Comparison of ENCODE assay signal across 8 cellular contexts in genomic region chr5:39570418-39571027, GRCh38.
DNase-seq lines count a peak whose midpoint lies in the region; ATAC-seq and TF ChIP-seq lines count a peak whose summit lies in the region.

No MANE protein-coding gene starts in this region.

- DNase-seq in AG10803 (ENCODE audit: low read depth) (peak; percentile 62), NOMO-1 treated with DMSO at 0.1 percent for 48 hours (lab: John Stamatoyannopoulos, UW; ENCODE audit: unreplicated experiment) (peak; percentile 76), endothelial cell (ENCODE audit: low spot score) (no peak), pons (ENCODE audit: low spot score) (peak; percentile 65), GM19240 (ENCODE audit: insufficient read length, low spot score) (no peak)
- DNase-seq in effector memory CD4-positive, alpha-beta T cell = no peak
- no peak for DNase-seq in activated CD4-positive, alpha-beta T cell treated with anti-CD3 and anti-CD28 coated beads, Interleukin-2, amount 10 ng/mL, durations not matched to agents 24 days and 14 days

- no peaks in the 10 kb centered on the region for H3K36me3 ChIP-seq in effector memory CD4-positive, alpha-beta T cell (ENCODE audit: control insufficient read depth, insufficient read depth, low read length)

- no peaks in the 10 kb centered on the region for H3K4me1 ChIP-seq in effector memory CD4-positive, alpha-beta T cell (ENCODE audit: control insufficient read depth, insufficient read depth, low read length, poor library complexity, severe bottlenecking)

- no peak overlapping the region for H3K27ac Mint-ChIP-seq in endothelial cell (ENCODE audit: unreplicated experiment)
- H3K27ac Mint-ChIP-seq in activated CD4-positive, alpha-beta T cell treated with anti-CD3 and anti-CD28 coated beads, Interleukin-2, amount 10 ng/mL, durations not matched to agents 24 days and 14 days = no peak overlapping the region

- intact Hi-C loops in activated CD4-positive, alpha-beta T cell treated with anti-CD3 and anti-CD28 coated beads, Interleukin-2, amount 10 ng/mL, durations not matched to agents 24 days and 14 days (cut with micrococcal nuclease) = loop anchor here (1.0 kb wide), 1 partner anchor 194 kb away; no protein-coding TSS in a partner anchor

- ATAC-seq in GM19043 (IDR thresholded peaks at IDR 0.05; ENCODE audit: low read depth, unreplicated experiment) = peak; percentile 49

- TF ChIP-seq CTCF in AG10803 (conservative IDR thresholded peaks at IDR 0.05; ENCODE audit: low read length) = peak; percentile 80
- peak; percentile 76 for TF ChIP-seq CTCF in endothelial cell (IDR thresholded peaks at IDR 0.05; ENCODE audit: unreplicated experiment)

- H3K36me3 Mint-ChIP-seq in endothelial cell (ENCODE audit: low read depth, unreplicated experiment) = no peaks in the 10 kb centered on the region
- no peaks in the 10 kb centered on the region for H3K36me3 Mint-ChIP-seq in activated CD4-positive, alpha-beta T cell treated with anti-CD3 and anti-CD28 coated beads, Interleukin-2, amount 10 ng/mL, durations not matched to agents 24 days and 14 days (ENCODE audit: low read depth)

- no peaks in the 10 kb centered on the region for H3K9me3 ChIP-seq in effector memory CD4-positive, alpha-beta T cell (ENCODE audit: control insufficient read depth, low read length)

- H3K4me3 ChIP-seq in AG10803 (ENCODE audit: low read length) = no peak overlapping the region
- H3K4me3 ChIP-seq in effector memory CD4-positive, alpha-beta T cell (ENCODE audit: insufficient read depth, low read depth, low read length, poor library complexity, severe bottlenecking) = no peak overlapping the region

- H3K4me1 Mint-ChIP-seq in endothelial cell (ENCODE audit: unreplicated experiment) = no peaks in the 10 kb centered on the region
- no peaks in the 10 kb centered on the region for H3K4me1 Mint-ChIP-seq in activated CD4-positive, alpha-beta T cell treated with anti-CD3 and anti-CD28 coated beads, Interleukin-2, amount 10 ng/mL, durations not matched to agents 24 days and 14 days

- H3K9me3 Mint-ChIP-seq in endothelial cell (ENCODE audit: unreplicated experiment) = no peaks in the 10 kb centered on the region
- no peaks in the 10 kb centered on the region for H3K9me3 Mint-ChIP-seq in activated CD4-positive, alpha-beta T cell treated with anti-CD3 and anti-CD28 coated beads, Interleukin-2, amount 10 ng/mL, durations not matched to agents 24 days and 14 days

- H3K27me3 Mint-ChIP-seq in endothelial cell (ENCODE audit: unreplicated experiment) = no peaks in the 10 kb centered on the region
- peaks cover 21% of the 10 kb centered on the region for H3K27me3 Mint-ChIP-seq in activated CD4-positive, alpha-beta T cell treated with anti-CD3 and anti-CD28 coated beads, Interleukin-2, amount 10 ng/mL, durations not matched to agents 24 days and 14 days

- no peak overlapping the region for H3K27ac ChIP-seq in effector memory CD4-positive, alpha-beta T cell (ENCODE audit: insufficient read depth, low read length, poor library complexity, severe bottlenecking)

- H3K4me3 Mint-ChIP-seq in endothelial cell (ENCODE audit: unreplicated experiment) = no peak overlapping the region
- H3K4me3 Mint-ChIP-seq in activated CD4-positive, alpha-beta T cell treated with anti-CD3 and anti-CD28 coated beads, Interleukin-2, amount 10 ng/mL, durations not matched to agents 24 days and 14 days = no peak overlapping the region

- no peaks in the 10 kb centered on the region for H3K27me3 ChIP-seq in effector memory CD4-positive, alpha-beta T cell (replicated peaks; ENCODE audit: control insufficient read depth, insufficient read depth, low read length, poor library complexity, severe bottlenecking)

Comparison
In these comparisons a context has a peak if more than half of its experiments do, and no peak if none do; other contexts are left out.
1. DNase-seq: peak in AG10803 (single experiment), NOMO-1 treated with DMSO at 0.1 percent for 48 hours (single experiment) and pons (single experiment); none in endothelial cell (single experiment), effector memory CD4-positive, alpha-beta T cell (0 of 3), activated CD4-positive, alpha-beta T cell treated with anti-CD3 and anti-CD28 coated beads, Interleukin-2, amount 10 ng/mL, durations not matched to agents 24 days and 14 days (single experiment) and GM19240 (single experiment).